Comparison of ENCODE assay signal across 23 cellular contexts in genomic region chr18:51150430-51150746, GRCh38. TPM values are rescaled to one million over a fixed set of nuclear protein-coding genes. Genes with fewer than 3 reads are reported as not detected.
DNase-seq lines count a peak whose midpoint lies in the region; ATAC-seq and TF ChIP-seq lines count a peak whose summit lies in the region.
"Had no signal": no experiment of that assay in that cellular context is flagged by ENCODE, and none has a peak within 500 bp of the region (broad histone marks: within the 10 kb centered on the region; RNA-seq: fewer than 3 reads in every experiment).

No MANE protein-coding gene starts in this region.

- no peak overlapping the region for H3K9ac ChIP-seq in trophoblast cell (ENCODE audit: low read length)

- WGBS in esophagus muscularis mucosa: 91% methylated on average over 1 of the region's 4 CpGs
- no CpG with 5 or more reads among the region's 4 CpGs for WGBS in trophoblast cell (ENCODE audit: extremely low coverage, insufficient coverage, insufficient read length)

- H2BK12ac ChIP-seq in trophoblast cell (ENCODE audit: low read length): peak overlapping the region; percentile 3

- H3K4me3 Mint-ChIP-seq in activated T-cell treated with anti-CD3 and anti-CD28 coated beads, Interleukin-2, amount 50 U/mL, for 24 hours: no peak overlapping the region
- H3K4me3 Mint-ChIP-seq: GM23338 had no signal

- H3K4ac ChIP-seq in trophoblast cell (ENCODE audit: low read depth, low read length): no peak overlapping the region

- peak overlapping the region; percentile 82 for H3K27ac Mint-ChIP-seq in activated T-cell treated with anti-CD3 and anti-CD28 coated beads, Interleukin-2, amount 50 U/mL, for 24 hours
- H3K27ac Mint-ChIP-seq: GM23338 had no signal

- TF ChIP-seq POLR2A in esophagus muscularis mucosa (IDR thresholded peaks at IDR 0.05; ENCODE audit: low read depth): no peak

- H3K4me3 ChIP-seq in esophagus muscularis mucosa (no peak overlapping the region), trophoblast cell (ENCODE audit: low read depth, low read length) (no peak overlapping the region)
- H3K4me3 ChIP-seq: GM23338, heart left ventricle, suprapubic skin had no signal

- H2AK5ac ChIP-seq in trophoblast cell (ENCODE audit: low read length): no peak overlapping the region

- H3K4me2 ChIP-seq in trophoblast cell (ENCODE audit: low read length): no peak overlapping the region
- H3K4me2 ChIP-seq: GM23338 had no signal

- intact Hi-C loops in esophagus muscularis mucosa (cut with DNase I): no loop called here

- H3K9me3 Mint-ChIP-seq in activated T-cell treated with anti-CD3 and anti-CD28 coated beads, Interleukin-2, amount 50 U/mL, for 24 hours: no peaks in the 10 kb centered on the region
- H3K9me3 Mint-ChIP-seq: GM23338 had no signal

- H3K79me1 ChIP-seq in trophoblast cell (ENCODE audit: low read length): peaks cover 3% of the 10 kb centered on the region

- no peak overlapping the region for H4K91ac ChIP-seq in trophoblast cell (ENCODE audit: low read depth, low read length)

- H3K4me1 ChIP-seq in esophagus muscularis mucosa (no peaks in the 10 kb centered on the region), trophoblast cell (ENCODE audit: control insufficient read depth in 1 of 2, insufficient read depth in 2 of 2, low read length in 2 of 2) (peaks cover 4 to 7% of the 10 kb centered on the region in 2 experiments)
- H3K4me1 ChIP-seq: suprapubic skin had no signal

- H3K14ac ChIP-seq in trophoblast cell (ENCODE audit: low read length): peak overlapping the region; percentile 18

- H4K8ac ChIP-seq in trophoblast cell (ENCODE audit: low read depth, low read length): peak overlapping the region; percentile 16

- no peak overlapping the region for H2AFZ ChIP-seq in trophoblast cell (ENCODE audit: insufficient read depth, low read length, poor library complexity)
- H2AFZ ChIP-seq: GM23338 had no signal

- no peak for ATAC-seq in HG03175 (IDR thresholded peaks at IDR 0.05; ENCODE audit: unreplicated experiment)
- ATAC-seq: GM23338, heart left ventricle had no signal

- TF ChIP-seq CTCF in esophagus muscularis mucosa (IDR thresholded peaks at IDR 0.05): no peak

- H3K9me3 ChIP-seq in esophagus muscularis mucosa: peaks cover 0 to 8% (median 0%) of the 10 kb centered on the region in 4 donors
- H3K9me3 ChIP-seq in trophoblast cell (ENCODE audit: insufficient read depth, low read depth, low read length): peaks cover 3% of the 10 kb centered on the region
- H3K9me3 ChIP-seq: heart left ventricle, suprapubic skin had no signal

- peak overlapping the region; percentile 11 for H2BK5ac ChIP-seq in trophoblast cell (ENCODE audit: low read depth, low read length, poor library complexity)

- H3K27ac ChIP-seq in esophagus muscularis mucosa (replicated peaks in 1 of 4) (no peak overlapping the region), trophoblast cell (ENCODE audit: low read depth, low read length) (peak overlapping the region; percentile 40)
- H3K27ac ChIP-seq: heart left ventricle, suprapubic skin had no signal

- H3K4me1 Mint-ChIP-seq in activated T-cell treated with anti-CD3 and anti-CD28 coated beads, Interleukin-2, amount 50 U/mL, for 24 hours (ENCODE audit: low read depth): peaks cover 52% of the 10 kb centered on the region

- no peaks in the 10 kb centered on the region for H3K36me3 Mint-ChIP-seq in activated T-cell treated with anti-CD3 and anti-CD28 coated beads, Interleukin-2, amount 50 U/mL, for 24 hours (ENCODE audit: low read depth)

- no peaks in the 10 kb centered on the region for H3K27me3 Mint-ChIP-seq in activated T-cell treated with anti-CD3 and anti-CD28 coated beads, Interleukin-2, amount 50 U/mL, for 24 hours

- no peaks in the 10 kb centered on the region for H3K36me3 ChIP-seq in esophagus muscularis mucosa
- no peaks in the 10 kb centered on the region for H3K36me3 ChIP-seq in trophoblast cell (ENCODE audit: control insufficient read depth in 1 of 2, insufficient read depth in 2 of 2, low read length in 2 of 2)
- H3K36me3 ChIP-seq: heart left ventricle, suprapubic skin had no signal

- no peaks in the 10 kb centered on the region for H3K79me2 ChIP-seq in trophoblast cell (ENCODE audit: control insufficient read depth, insufficient read depth, low read length, poor library complexity)

- H3K27me3 ChIP-seq in esophagus muscularis mucosa (no peaks in the 10 kb centered on the region), trophoblast cell (ENCODE audit: insufficient read depth, low read length) (no peaks in the 10 kb centered on the region)
- H3K27me3 ChIP-seq: heart left ventricle, suprapubic skin had no signal

- H4K12ac ChIP-seq in trophoblast cell (ENCODE audit: low read depth, low read length): no peak overlapping the region

- H3K23ac ChIP-seq in trophoblast cell (ENCODE audit: low read length): no peak overlapping the region

- no peak overlapping the region for H3K18ac ChIP-seq in trophoblast cell (ENCODE audit: low read length)

- no peak for TF ChIP-seq EP300 in esophagus muscularis mucosa (IDR thresholded peaks at IDR 0.05)

- H2BK120ac ChIP-seq in trophoblast cell (ENCODE audit: insufficient read depth, low read length, poor library complexity): no peak overlapping the region

- DNase-seq in activated T-cell treated with anti-CD3 and anti-CD28 coated beads, Interleukin-2, amount 50 U/mL, for 24 hours: no peak
- no peak for DNase-seq in activated T-cell treated with anti-CD3 and anti-CD28 coated beads for 4 hours
- peak; percentile 26 for DNase-seq in HuH-7 (ENCODE audit: low spot score)
- peak; percentile 37 for DNase-seq in esophagus muscularis mucosa (ENCODE audit: extremely low spot score)
- no peak for DNase-seq in trophoblast cell
- DNase-seq in OCI-M2 (lab: John Stamatoyannopoulos, UW; ENCODE audit: unreplicated experiment): no peak
- DNase-seq in activated CD4-positive, alpha-beta T cell treated with anti-CD3 and anti-CD28 coated beads for 48 hours: no peak
- DNase-seq: activated CD4-positive, alpha-beta T cell treated with anti-CD3 and anti-CD28 coated beads, Interleukin-2, amount 50 U/mL, for 1 hour; amniotic stem cell; dermis blood vessel endothelial cell; GF-D8; heart left ventricle; KG1; MV-4-11; NCI-H187; NCI-H2227 treated with DMSO at 0.1 percent for 48 hours; NCI-H748 treated with DMSO at 0.1 percent for 48 hours; occipital lobe; Right ventricle myocardium superior; SW 1271 had no signal

RNA-seq across cellular contexts. Expression of gene MEX3C, which starts 47.1 kb away (rescaled TPM):
- 10 to 100 TPM; 22.8 to 38.0 (median 30.3) TPM for total RNA-seq in esophagus muscularis mucosa
- polyA plus RNA-seq in trophoblast cell (2013): 65.5 and 72.3 TPM in 2 replicates

Comparison
In these comparisons a context has a peak if more than half of its experiments do, and no peak if none do; other contexts are left out.
1. DNase-seq: peak in HuH-7 (single experiment) and esophagus muscularis mucosa (single experiment); none in activated T-cell treated with anti-CD3 and anti-CD28 coated beads, Interleukin-2, amount 50 U/mL, for 24 hours (single experiment), activated T-cell treated with anti-CD3 and anti-CD28 coated beads for 4 hours (single experiment), trophoblast cell (0 of 2), OCI-M2 (single experiment) and activated CD4-positive, alpha-beta T cell treated with anti-CD3 and anti-CD28 coated beads for 48 hours (single experiment).